20 cellular contexts compared by ENCODE assay signal in the genomic region with DNA sequence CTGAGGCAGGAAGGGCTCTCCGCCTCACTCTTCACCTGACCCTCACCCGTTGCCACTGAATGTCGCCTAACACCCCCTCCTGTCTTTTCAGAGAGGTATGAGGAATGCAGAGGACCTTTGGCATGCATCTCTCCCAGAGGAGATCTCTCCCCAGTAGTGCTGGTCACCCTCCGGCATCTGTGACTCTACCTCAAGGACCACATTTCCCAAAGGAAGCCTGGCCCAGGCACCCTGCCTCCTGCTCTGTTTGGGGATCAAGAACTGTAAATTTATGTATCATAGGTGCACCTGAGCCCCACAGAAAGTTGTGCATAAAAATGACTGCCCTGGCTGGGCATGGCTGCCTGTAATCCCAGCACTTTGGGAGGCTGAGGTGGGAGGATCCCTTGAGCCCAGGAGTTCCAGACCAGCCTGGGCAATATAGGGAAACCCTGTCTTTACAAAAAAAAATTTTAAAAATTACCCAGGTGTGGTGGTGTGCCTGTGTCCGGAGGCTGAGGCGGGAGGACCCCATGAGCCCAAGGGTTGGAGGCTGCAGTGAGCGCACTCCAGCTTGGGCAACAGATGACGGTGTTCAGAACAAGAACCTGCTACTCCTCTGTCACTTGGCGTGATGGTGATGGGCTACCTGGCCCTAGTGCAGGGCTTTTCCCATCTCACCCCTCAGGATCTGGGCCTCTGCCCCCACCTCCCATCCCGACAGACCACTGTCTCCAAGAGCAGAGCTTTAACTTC. TPM values are rescaled to one million over a fixed set of nuclear protein-coding genes. Genes with fewer than 3 reads are reported as not detected.
DNase-seq lines count a peak whose midpoint lies in the region; ATAC-seq and TF ChIP-seq lines count a peak whose summit lies in the region.
"Had no signal": no experiment of that assay in that cellular context is flagged by ENCODE, and none has a peak within 500 bp of the region (broad histone marks: within the 10 kb centered on the region; RNA-seq: fewer than 3 reads in every experiment).

No MANE protein-coding gene starts in this region.

- H3K36me3 ChIP-seq in GM23338 (ENCODE audit: insufficient read depth) (peaks cover 14% of the 10 kb centered on the region; the same call in 1 of the 2 replicates), gastroesophageal sphincter (peaks cover 0 to 58% of the 10 kb centered on the region in 2 donors), skeletal muscle tissue (ENCODE audit: control insufficient read depth in 3 of 3, insufficient read depth in 3 of 3, low read length in 3 of 3) (peaks cover 49 to 52% (median 50%) of the 10 kb centered on the region in 3 donors)

- peak overlapping the region; percentile 83 for H3K4me2 ChIP-seq in GM23338
- H3K4me2 ChIP-seq: hepatocyte had no signal

- no peaks in the 10 kb centered on the region for H3K9me3 ChIP-seq in gastroesophageal sphincter
- no peaks in the 10 kb centered on the region for H3K9me3 ChIP-seq in skeletal muscle tissue (ENCODE audit: control insufficient read depth in 3 of 3, low read length in 3 of 3)
- H3K9me3 ChIP-seq: MG63, tibial artery had no signal

- peaks cover 44% of the 10 kb centered on the region for H3K4me1 ChIP-seq in GM23338 (ENCODE audit: insufficient read depth)
- H3K4me1 ChIP-seq in gastroesophageal sphincter = peaks cover 2 to 100% (median 40%) of the 10 kb centered on the region in 3 donors
- peaks cover 34 to 53% (median 47%) of the 10 kb centered on the region in 3 donors for H3K4me1 ChIP-seq in skeletal muscle tissue (ENCODE audit: control insufficient read depth in 3 of 3, insufficient read depth in 3 of 3, low read length in 3 of 3)

- peak overlapping the region in 1 of 3 donors; percentile 8 for H3K9ac ChIP-seq in skeletal muscle tissue (ENCODE audit: low read depth in 1 of 3, low read length in 3 of 3)

- H3K9me3 Mint-ChIP-seq in T-helper 2 cell treated with Interferon-gamma antibody and Interleukin-4, amounts not matched to agents 5 μg/mL and 100 μg/mL, for 36 hours = no peaks in the 10 kb centered on the region
- no peaks in the 10 kb centered on the region for H3K9me3 Mint-ChIP-seq in GM23338
- H3K9me3 Mint-ChIP-seq: brain had no signal

- ATAC-seq in GM23338 (no peak), gastroesophageal sphincter (no peak)
- ATAC-seq: PC-3 had no signal

- no peaks in the 10 kb centered on the region for H4K20me1 ChIP-seq in GM23338 (replicated peaks; ENCODE audit: insufficient read depth)

- peak overlapping the region; percentile 26 for H3K27ac Mint-ChIP-seq in T-helper 2 cell treated with Interferon-gamma antibody and Interleukin-4, amounts not matched to agents 5 μg/mL and 100 μg/mL, for 36 hours
- H3K27ac Mint-ChIP-seq in GM23338 = no peak overlapping the region; the same call in 1 of the 2 replicates
- H3K27ac Mint-ChIP-seq: progenitor cell of endocrine pancreas had no signal

- H3K36me3 Mint-ChIP-seq in T-helper 2 cell treated with Interferon-gamma antibody and Interleukin-4, amounts not matched to agents 5 μg/mL and 100 μg/mL, for 36 hours (ENCODE audit: low read depth) = peaks cover 32% of the 10 kb centered on the region
- peaks cover 51% of the 10 kb centered on the region for H3K36me3 Mint-ChIP-seq in GM23338 (ENCODE audit: low read depth)

- H2AFZ ChIP-seq in GM23338 = no peak overlapping the region
- H2AFZ ChIP-seq: hepatocyte had no signal

- H3K4me3 ChIP-seq in GM23338 (peak overlapping the region; percentile 57; the same call in 1 of the 2 replicates), gastroesophageal sphincter (no peak overlapping the region), skeletal muscle tissue (ENCODE audit: low read length in 3 of 3) (no peak overlapping the region)
- H3K4me3 ChIP-seq: hepatocyte, MG63, tibial artery had no signal

- H3K4me3 Mint-ChIP-seq in T-helper 2 cell treated with Interferon-gamma antibody and Interleukin-4, amounts not matched to agents 5 μg/mL and 100 μg/mL, for 36 hours = no peak overlapping the region
- no peak overlapping the region for H3K4me3 Mint-ChIP-seq in GM23338
- H3K4me3 Mint-ChIP-seq: brain had no signal

- TF ChIP-seq CTCF in GM23338 (conservative IDR thresholded peaks at IDR 0.05; ENCODE audit: low read depth in 2 of 2) (no peak), gastroesophageal sphincter (IDR thresholded peaks at IDR 0.05) (no peak)

- H3K27me3 ChIP-seq in GM23338 (ENCODE audit: insufficient read depth) (peaks cover 3% of the 10 kb centered on the region; the same call in 1 of the 2 replicates), gastroesophageal sphincter (no peaks in the 10 kb centered on the region), skeletal muscle tissue (ENCODE audit: control insufficient read depth in 3 of 3, insufficient read depth in 3 of 3, low read length in 3 of 3) (no peaks in the 10 kb centered on the region)
- H3K27me3 ChIP-seq: hepatocyte, MG63, tibial artery had no signal

- no peaks in the 10 kb centered on the region for H3K9me2 ChIP-seq in GM23338 (ENCODE audit: insufficient read depth)

- TF ChIP-seq POLR2A in gastroesophageal sphincter (IDR thresholded peaks at IDR 0.05) = no peak

- H3K27me3 Mint-ChIP-seq in T-helper 2 cell treated with Interferon-gamma antibody and Interleukin-4, amounts not matched to agents 5 μg/mL and 100 μg/mL, for 36 hours (ENCODE audit: low read depth) = no peaks in the 10 kb centered on the region
- peaks cover 17% of the 10 kb centered on the region for H3K27me3 Mint-ChIP-seq in GM23338 (ENCODE audit: insufficient read depth, low read depth, poor library complexity)
- H3K27me3 Mint-ChIP-seq: brain, progenitor cell of endocrine pancreas had no signal

- WGBS in gastroesophageal sphincter (ENCODE audit: low coverage in 1 of 2), 2 donors = 40 to 60% methylated on average over 2 to 3 of the region's 10 CpGs

- peaks cover 19% of the 10 kb centered on the region for H3K4me1 Mint-ChIP-seq in T-helper 2 cell treated with Interferon-gamma antibody and Interleukin-4, amounts not matched to agents 5 μg/mL and 100 μg/mL, for 36 hours (ENCODE audit: low read depth)
- H3K4me1 Mint-ChIP-seq in GM23338 = peaks cover 55% of the 10 kb centered on the region

- H3K27ac ChIP-seq in GM23338 (ENCODE audit: low read depth) (no peak overlapping the region), gastroesophageal sphincter (peak overlapping the region in 3 of 4 donors; percentile 75 to 83 (median 77)), skeletal muscle tissue (ENCODE audit: low read depth, low read length) (peak overlapping the region; percentile 2)
- H3K27ac ChIP-seq: hepatocyte had no signal

- peaks cover 26% of the 10 kb centered on the region for H3F3A ChIP-seq in GM23338 (replicated peaks; ENCODE audit: low read depth)

- no peak for TF ChIP-seq EP300 in gastroesophageal sphincter (IDR thresholded peaks at IDR 0.05)

- H3K79me2 ChIP-seq in GM23338 (replicated peaks; ENCODE audit: insufficient read depth) = no peaks in the 10 kb centered on the region; the same call in 1 of the 2 replicates

- no peak for DNase-seq in T-helper 2 cell treated with Interferon-gamma antibody and Interleukin-4, amounts not matched to agents 5 μg/mL and 100 μg/mL, for 36 hours (ENCODE audit: low spot score)
- DNase-seq in T-helper 2 cell (no peak), GM23338 (ENCODE audit: low spot score) (no peak), middle frontal gyrus (ENCODE audit: extremely low spot score, low spot score) (no peak), SHP77 (lab: John Stamatoyannopoulos, UW) (no peak), cortex of kidney (lab: John Stamatoyannopoulos, UW) (no peak)
- DNase-seq: 8988T, activated gamma-delta T cell treated with Interleukin-2 at 50 U/mL for 16 hours, dorsolateral prefrontal cortex, EL, MG63, NCI-H1930, NCI-H526, PC-3, tibial artery had no signal

TF ChIP-seq in GM23338, 12 proteins besides CTCF, POLR2A, EP300 and RAD21 (continues in another document):
- TF ChIP-seq EZH2phosphoT487 (IDR thresholded peaks at IDR 0.05; ENCODE audit: unreplicated experiment) (no peak), POLR2AphosphoS5 (IDR thresholded peaks at IDR 0.05; ENCODE audit: low read depth) (no peak)

RNA-seq across cellular contexts. Expression of a gene that starts 13.7 kb away (rescaled TPM):
- 36.7 and 43.4 TPM in 2 replicates for total RNA-seq in GM23338 (2014; rRNA removed; shearing (Covaris generic))
- polyA plus RNA-seq in GM23338 (2016; fragmentation: Nextera tagmentation; extraction: Ambion mirVana) = 24.3 and 28.5 TPM in 2 replicates
- total RNA-seq in gastroesophageal sphincter = 100 to 1,000 TPM; 150 to 356 (median 227) TPM
- total RNA-seq in skeletal muscle tissue = 47.5 TPM

RNA-seq across cellular contexts. Expression of a gene that starts 17.7 kb away (rescaled TPM):
- 21.3 and 174 TPM in 2 replicates for total RNA-seq in GM23338 (2014; rRNA removed; shearing (Covaris generic))
- 15.7 and 18.0 TPM in 2 replicates for polyA plus RNA-seq in GM23338 (2016; fragmentation: Nextera tagmentation; extraction: Ambion mirVana)
- total RNA-seq in gastroesophageal sphincter (10 to 100 TPM in 1 of 4 donors, 1 to 10 TPM in 1, under 1 TPM in 2; 0.35 to 44.5 (median 1.3) TPM), skeletal muscle tissue (0.52 TPM)

RNA-seq across cellular contexts. Expression of a gene that starts 47.2 kb away (rescaled TPM):
- total RNA-seq in GM23338 (2014; rRNA removed; shearing (Covaris generic)) = 125 and 134 TPM in 2 replicates
- polyA plus RNA-seq in GM23338 (2016; fragmentation: Nextera tagmentation; extraction: Ambion mirVana) = 34.0 and 37.1 TPM in 2 replicates
- total RNA-seq in gastroesophageal sphincter (10 to 100 TPM in 1 of 4 donors, 1 to 10 TPM in 1, under 1 TPM in 1, not detected in 1; 0.62 to 19.9 (median 5.2) TPM), skeletal muscle tissue (not detected)

RNA-seq across cellular contexts. Expression of a gene that starts 55.8 kb away (rescaled TPM):
- total RNA-seq in GM23338 (2014; rRNA removed; shearing (Covaris generic)) = 6.8 and 7.1 TPM in 2 replicates
- polyA plus RNA-seq in GM23338 (2016; fragmentation: Nextera tagmentation; extraction: Ambion mirVana) = 6.1 and 10.5 TPM in 2 replicates
- total RNA-seq in gastroesophageal sphincter (100 to 1,000 TPM in 3 of 4 donors, 10 to 100 TPM in 1; 86.5 to 139 (median 119) TPM), skeletal muscle tissue (11.0 TPM)
